In the genomic region with DNA sequence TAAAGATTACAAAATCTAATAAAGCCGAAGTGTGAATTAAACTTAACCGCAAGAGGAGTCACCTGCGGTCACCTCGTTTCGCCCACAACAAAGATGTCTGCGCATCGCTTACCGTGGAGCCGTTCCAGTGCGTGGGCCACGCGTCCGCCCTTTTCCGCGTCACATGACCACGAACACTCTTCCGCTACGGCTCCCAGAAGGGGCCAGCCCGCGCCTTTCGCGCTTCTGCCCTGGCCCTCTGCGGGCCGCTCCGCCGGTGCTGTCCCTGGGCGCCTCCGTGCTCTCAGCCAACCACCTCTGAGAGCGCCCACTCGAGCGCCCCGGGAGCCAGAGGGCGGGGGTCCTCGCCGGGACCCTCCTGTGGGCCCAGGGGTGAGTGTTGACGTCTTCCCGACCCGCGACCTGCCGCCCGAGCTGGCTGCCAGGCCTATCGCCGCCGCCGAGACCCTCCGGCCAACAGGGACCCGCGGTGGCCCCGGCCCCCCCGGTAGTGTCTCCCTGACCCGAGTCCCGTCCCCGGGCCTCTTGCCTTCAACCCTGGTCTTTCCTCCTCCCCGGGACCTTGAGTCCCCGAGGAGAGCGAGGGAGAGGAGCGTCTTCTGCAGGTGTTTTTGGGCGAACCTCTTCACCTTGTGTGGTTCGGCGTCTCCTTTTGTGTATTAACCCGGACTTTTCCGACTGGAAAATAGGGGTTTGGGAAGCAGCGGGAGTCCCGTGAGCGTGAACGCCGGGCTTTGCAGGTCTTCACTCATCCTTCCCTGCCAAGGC, we compare ENCODE assay signal across 1 cellular context.
TF ChIP-seq lines count a peak whose summit lies in the region.

A gene with protein sequence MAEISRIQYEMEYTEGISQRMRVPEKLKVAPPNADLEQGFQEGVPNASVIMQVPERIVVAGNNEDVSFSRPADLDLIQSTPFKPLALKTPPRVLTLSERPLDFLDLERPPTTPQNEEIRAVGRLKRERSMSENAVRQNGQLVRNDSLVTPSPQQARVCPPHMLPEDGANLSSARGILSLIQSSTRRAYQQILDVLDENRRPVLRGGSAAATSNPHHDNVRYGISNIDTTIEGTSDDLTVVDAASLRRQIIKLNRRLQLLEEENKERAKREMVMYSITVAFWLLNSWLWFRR (plus strand): TSS at position 196 of the 768 bp plus-strand sequence. CDS start 5,415 bp downstream, outside the sequence.

TF ChIP-seq in HepG2, 621 proteins besides CTCF, POLR2A, EP300 and RAD21 (continued from another document and continues in another):
- TF ChIP-seq, protein P1, sequence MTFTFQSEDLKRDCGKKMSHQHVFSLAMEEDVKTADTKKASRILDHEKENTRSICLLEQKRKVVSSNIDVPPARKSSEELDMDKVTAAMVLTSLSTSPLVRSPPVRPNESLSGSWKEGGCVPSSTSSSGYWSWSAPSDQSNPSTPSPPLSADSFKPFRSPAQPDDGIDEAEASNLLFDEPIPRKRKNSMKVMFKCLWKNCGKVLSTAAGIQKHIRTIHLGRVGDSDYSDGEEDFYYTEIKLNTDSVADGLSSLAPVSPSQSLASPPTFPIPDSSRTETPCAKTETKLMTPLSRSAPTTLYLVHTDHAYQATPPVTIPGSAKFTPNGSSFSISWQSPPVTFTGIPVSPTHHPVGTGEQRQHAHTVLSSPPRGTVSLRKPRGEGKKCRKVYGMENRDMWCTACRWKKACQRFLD (CRISPR knock-in tag; IDR thresholded peaks at IDR 0.05; ENCODE audit: borderline replicate concordance), result peak; percentile 92
- TF ChIP-seq NCOR1 (IDR thresholded peaks at IDR 0.05; ENCODE audit: borderline replicate concordance, low read length) (no peak), KAT7 (CRISPR knock-in tag; IDR thresholded peaks at IDR 0.05; ENCODE audit: borderline replicate concordance) (peak; percentile 94; the same call in 1 of the 2 replicates), ZNF652 (CRISPR knock-in tag; IDR thresholded peaks at IDR 0.05; ENCODE audit: borderline replicate concordance, low read depth) (peak; percentile 57; the same call in 1 of the 2 replicates), MIER2 (CRISPR knock-in tag; IDR thresholded peaks at IDR 0.05) (peak; percentile 79), TARDBP (CRISPR knock-in tag; IDR thresholded peaks at IDR 0.05) (peak; percentile 98), ZNF124 (CRISPR knock-in tag; IDR thresholded peaks at IDR 0.05) (peak; percentile 94), ZNF709 (CRISPR knock-in tag; IDR thresholded peaks at IDR 0.05) (peak; percentile 67; the same call in 1 of the 2 replicates), MTA3 (CRISPR knock-in tag; IDR thresholded peaks at IDR 0.05) (no peak), ZNF766 (CRISPR knock-in tag; IDR thresholded peaks at IDR 0.05; ENCODE audit: borderline replicate concordance) (peak; percentile 95), KLF6 (CRISPR knock-in tag; IDR thresholded peaks at IDR 0.05) (peak; percentile 98), RCOR2 (CRISPR knock-in tag; IDR thresholded peaks at IDR 0.05) (0 out of 2 replicates have a peak, but pooled peaks have one; percentile 43), ZNF10 (CRISPR knock-in tag; IDR thresholded peaks at IDR 0.05; ENCODE audit: borderline replicate concordance, low read depth) (no peak), RFXAP (CRISPR knock-in tag; IDR thresholded peaks at IDR 0.05; ENCODE audit: borderline replicate concordance) (peak; percentile 95), MEIS1 (CRISPR knock-in tag; IDR thresholded peaks at IDR 0.05; ENCODE audit: borderline replicate concordance) (peak; percentile 24; the same call in 1 of the 2 replicates), RXRB (CRISPR knock-in tag; IDR thresholded peaks at IDR 0.05; ENCODE audit: borderline replicate concordance) (peak; percentile 96), ZFP1 (CRISPR knock-in tag; IDR thresholded peaks at IDR 0.05) (peak; percentile 77; the same call in 1 of the 2 replicates), SP2 (CRISPR knock-in tag; IDR thresholded peaks at IDR 0.05) (peak; percentile 43), NFKBIZ (CRISPR knock-in tag; IDR thresholded peaks at IDR 0.05) (peak; percentile 97; the same call in 1 of the 2 replicates), FOXC1 (CRISPR knock-in tag; IDR thresholded peaks at IDR 0.05; ENCODE audit: borderline replicate concordance) (peak; percentile 99), RELA (CRISPR knock-in tag; IDR thresholded peaks at IDR 0.05) (peak; percentile 94), HDAC1 (CRISPR knock-in tag; IDR thresholded peaks at IDR 0.05) (peak; percentile 95), EZH2 (conservative IDR thresholded peaks at IDR 0.05; ENCODE audit: low read depth, low read length) (no peak)
- TF ChIP-seq, protein P2, sequence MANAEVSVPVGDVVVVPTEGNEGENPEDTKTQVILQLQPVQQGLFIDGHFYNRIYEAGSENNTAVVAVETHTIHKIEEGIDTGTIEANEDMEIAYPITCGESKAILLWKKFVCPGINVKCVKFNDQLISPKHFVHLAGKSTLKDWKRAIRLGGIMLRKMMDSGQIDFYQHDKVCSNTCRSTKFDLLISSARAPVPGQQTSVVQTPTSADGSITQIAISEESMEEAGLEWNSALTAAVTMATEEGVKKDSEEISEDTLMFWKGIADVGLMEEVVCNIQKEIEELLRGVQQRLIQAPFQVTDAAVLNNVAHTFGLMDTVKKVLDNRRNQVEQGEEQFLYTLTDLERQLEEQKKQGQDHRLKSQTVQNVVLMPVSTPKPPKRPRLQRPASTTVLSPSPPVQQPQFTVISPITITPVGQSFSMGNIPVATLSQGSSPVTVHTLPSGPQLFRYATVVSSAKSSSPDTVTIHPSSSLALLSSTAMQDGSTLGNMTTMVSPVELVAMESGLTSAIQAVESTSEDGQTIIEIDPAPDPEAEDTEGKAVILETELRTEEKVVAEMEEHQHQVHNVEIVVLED (CRISPR knock-in tag; IDR thresholded peaks at IDR 0.05; ENCODE audit: borderline replicate concordance), result peak; percentile 97
- TF ChIP-seq, protein P3, sequence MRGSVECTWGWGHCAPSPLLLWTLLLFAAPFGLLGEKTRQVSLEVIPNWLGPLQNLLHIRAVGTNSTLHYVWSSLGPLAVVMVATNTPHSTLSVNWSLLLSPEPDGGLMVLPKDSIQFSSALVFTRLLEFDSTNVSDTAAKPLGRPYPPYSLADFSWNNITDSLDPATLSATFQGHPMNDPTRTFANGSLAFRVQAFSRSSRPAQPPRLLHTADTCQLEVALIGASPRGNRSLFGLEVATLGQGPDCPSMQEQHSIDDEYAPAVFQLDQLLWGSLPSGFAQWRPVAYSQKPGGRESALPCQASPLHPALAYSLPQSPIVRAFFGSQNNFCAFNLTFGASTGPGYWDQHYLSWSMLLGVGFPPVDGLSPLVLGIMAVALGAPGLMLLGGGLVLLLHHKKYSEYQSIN (CRISPR knock-in tag; IDR thresholded peaks at IDR 0.05; ENCODE audit: borderline replicate concordance), result no peak
- TF ChIP-seq, protein P4, sequence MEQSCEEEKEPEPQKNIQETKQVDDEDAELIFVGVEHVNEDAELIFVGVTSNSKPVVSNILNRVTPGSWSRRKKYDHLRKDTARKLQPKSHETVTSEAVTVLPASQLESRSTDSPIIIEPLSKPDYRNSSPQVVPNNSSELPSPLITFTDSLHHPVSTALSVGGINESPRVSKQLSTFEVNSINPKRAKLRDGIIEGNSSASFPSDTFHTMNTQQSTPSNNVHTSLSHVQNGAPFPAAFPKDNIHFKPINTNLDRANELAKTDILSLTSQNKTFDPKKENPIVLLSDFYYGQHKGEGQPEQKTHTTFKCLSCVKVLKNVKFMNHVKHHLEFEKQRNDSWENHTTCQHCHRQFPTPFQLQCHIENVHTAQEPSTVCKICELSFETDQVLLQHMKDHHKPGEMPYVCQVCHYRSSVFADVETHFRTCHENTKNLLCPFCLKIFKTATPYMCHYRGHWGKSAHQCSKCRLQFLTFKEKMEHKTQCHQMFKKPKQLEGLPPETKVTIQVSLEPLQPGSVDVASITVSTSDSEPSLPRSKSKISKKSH (CRISPR knock-in tag; IDR thresholded peaks at IDR 0.05; ENCODE audit: borderline replicate concordance), result peak; percentile 99
- TF ChIP-seq, protein P5, sequence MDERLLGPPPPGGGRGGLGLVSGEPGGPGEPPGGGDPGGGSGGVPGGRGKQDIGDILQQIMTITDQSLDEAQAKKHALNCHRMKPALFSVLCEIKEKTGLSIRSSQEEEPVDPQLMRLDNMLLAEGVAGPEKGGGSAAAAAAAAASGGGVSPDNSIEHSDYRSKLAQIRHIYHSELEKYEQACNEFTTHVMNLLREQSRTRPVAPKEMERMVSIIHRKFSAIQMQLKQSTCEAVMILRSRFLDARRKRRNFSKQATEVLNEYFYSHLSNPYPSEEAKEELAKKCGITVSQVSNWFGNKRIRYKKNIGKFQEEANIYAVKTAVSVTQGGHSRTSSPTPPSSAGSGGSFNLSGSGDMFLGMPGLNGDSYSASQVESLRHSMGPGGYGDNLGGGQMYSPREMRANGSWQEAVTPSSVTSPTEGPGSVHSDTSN (CRISPR knock-in tag; IDR thresholded peaks at IDR 0.05), result no peak
- TF ChIP-seq, protein P6, sequence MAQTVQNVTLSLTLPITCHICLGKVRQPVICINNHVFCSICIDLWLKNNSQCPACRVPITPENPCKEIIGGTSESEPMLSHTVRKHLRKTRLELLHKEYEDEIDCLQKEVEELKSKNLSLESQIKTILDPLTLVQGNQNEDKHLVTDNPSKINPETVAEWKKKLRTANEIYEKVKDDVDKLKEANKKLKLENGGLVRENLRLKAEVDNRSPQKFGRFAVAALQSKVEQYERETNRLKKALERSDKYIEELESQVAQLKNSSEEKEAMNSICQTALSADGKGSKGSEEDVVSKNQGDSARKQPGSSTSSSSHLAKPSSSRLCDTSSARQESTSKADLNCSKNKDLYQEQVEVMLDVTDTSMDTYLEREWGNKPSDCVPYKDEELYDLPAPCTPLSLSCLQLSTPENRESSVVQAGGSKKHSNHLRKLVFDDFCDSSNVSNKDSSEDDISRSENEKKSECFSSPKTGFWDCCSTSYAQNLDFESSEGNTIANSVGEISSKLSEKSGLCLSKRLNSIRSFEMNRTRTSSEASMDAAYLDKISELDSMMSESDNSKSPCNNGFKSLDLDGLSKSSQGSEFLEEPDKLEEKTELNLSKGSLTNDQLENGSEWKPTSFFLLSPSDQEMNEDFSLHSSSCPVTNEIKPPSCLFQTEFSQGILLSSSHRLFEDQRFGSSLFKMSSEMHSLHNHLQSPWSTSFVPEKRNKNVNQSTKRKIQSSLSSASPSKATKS (CRISPR knock-in tag; IDR thresholded peaks at IDR 0.05), result no peak
- TF ChIP-seq, protein P7, sequence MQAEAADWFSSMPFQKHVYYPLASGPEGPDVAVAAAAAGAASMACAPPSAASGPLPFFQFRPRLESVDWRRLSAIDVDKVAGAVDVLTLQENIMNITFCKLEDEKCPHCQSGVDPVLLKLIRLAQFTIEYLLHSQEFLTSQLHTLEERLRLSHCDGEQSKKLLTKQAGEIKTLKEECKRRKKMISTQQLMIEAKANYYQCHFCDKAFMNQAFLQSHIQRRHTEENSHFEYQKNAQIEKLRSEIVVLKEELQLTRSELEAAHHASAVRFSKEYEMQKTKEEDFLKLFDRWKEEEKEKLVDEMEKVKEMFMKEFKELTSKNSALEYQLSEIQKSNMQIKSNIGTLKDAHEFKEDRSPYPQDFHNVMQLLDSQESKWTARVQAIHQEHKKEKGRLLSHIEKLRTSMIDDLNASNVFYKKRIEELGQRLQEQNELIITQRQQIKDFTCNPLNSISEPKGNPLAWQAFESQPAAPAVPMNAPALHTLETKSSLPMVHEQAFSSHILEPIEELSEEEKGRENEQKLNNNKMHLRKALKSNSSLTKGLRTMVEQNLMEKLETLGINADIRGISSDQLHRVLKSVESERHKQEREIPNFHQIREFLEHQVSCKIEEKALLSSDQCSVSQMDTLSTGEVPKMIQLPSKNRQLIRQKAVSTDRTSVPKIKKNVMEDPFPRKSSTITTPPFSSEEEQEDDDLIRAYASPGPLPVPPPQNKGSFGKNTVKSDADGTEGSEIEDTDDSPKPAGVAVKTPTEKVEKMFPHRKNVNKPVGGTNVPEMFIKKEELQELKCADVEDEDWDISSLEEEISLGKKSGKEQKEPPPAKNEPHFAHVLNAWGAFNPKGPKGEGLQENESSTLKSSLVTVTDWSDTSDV (CRISPR knock-in tag; IDR thresholded peaks at IDR 0.05), result peak; percentile 93; the same call in 1 of the 2 replicates
- TF ChIP-seq, protein P8, sequence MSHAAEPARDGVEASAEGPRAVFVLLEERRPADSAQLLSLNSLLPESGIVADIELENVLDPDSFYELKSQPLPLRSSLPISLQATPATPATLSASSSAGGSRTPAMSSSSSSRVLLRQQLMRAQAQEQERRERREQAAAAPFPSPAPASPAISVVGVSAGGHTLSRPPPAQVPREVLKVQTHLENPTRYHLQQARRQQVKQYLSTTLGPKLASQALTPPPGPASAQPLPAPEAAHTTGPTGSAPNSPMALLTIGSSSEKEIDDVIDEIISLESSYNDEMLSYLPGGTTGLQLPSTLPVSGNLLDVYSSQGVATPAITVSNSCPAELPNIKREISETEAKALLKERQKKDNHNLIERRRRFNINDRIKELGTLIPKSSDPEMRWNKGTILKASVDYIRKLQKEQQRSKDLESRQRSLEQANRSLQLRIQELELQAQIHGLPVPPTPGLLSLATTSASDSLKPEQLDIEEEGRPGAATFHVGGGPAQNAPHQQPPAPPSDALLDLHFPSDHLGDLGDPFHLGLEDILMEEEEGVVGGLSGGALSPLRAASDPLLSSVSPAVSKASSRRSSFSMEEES (CRISPR knock-in tag; IDR thresholded peaks at IDR 0.05), result peak; percentile 99
- TF ChIP-seq, protein P9, sequence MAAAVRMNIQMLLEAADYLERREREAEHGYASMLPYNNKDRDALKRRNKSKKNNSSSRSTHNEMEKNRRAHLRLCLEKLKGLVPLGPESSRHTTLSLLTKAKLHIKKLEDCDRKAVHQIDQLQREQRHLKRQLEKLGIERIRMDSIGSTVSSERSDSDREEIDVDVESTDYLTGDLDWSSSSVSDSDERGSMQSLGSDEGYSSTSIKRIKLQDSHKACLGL (CRISPR knock-in tag; IDR thresholded peaks at IDR 0.05), result peak; percentile 96
- TF ChIP-seq, protein P10, sequence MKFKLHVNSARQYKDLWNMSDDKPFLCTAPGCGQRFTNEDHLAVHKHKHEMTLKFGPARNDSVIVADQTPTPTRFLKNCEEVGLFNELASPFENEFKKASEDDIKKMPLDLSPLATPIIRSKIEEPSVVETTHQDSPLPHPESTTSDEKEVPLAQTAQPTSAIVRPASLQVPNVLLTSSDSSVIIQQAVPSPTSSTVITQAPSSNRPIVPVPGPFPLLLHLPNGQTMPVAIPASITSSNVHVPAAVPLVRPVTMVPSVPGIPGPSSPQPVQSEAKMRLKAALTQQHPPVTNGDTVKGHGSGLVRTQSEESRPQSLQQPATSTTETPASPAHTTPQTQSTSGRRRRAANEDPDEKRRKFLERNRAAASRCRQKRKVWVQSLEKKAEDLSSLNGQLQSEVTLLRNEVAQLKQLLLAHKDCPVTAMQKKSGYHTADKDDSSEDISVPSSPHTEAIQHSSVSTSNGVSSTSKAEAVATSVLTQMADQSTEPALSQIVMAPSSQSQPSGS (CRISPR knock-in tag; IDR thresholded peaks at IDR 0.05), result peak; percentile 95
- TF ChIP-seq, protein P11, sequence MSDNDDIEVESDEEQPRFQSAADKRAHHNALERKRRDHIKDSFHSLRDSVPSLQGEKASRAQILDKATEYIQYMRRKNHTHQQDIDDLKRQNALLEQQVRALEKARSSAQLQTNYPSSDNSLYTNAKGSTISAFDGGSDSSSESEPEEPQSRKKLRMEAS (IDR thresholded peaks at IDR 0.05), result peak; percentile 100
- TF ChIP-seq, protein P12, sequence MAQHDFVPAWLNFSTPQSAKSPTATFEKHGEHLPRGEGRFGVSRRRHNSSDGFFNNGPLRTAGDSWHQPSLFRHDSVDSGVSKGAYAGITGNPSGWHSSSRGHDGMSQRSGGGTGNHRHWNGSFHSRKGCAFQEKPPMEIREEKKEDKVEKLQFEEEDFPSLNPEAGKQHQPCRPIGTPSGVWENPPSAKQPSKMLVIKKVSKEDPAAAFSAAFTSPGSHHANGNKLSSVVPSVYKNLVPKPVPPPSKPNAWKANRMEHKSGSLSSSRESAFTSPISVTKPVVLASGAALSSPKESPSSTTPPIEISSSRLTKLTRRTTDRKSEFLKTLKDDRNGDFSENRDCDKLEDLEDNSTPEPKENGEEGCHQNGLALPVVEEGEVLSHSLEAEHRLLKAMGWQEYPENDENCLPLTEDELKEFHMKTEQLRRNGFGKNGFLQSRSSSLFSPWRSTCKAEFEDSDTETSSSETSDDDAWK (CRISPR knock-in tag; IDR thresholded peaks at IDR 0.05), result no peak
